Comparison of ENCODE assay signal across 10 cellular contexts in genomic region chr11:7376386-7376785, GRCh38.
"Had no signal": no experiment of that assay in that cellular context is flagged by ENCODE, and none has a peak within 500 bp of the region (broad histone marks: within the 10 kb centered on the region; RNA-seq: fewer than 3 reads in every experiment).

No MANE protein-coding gene starts in this region.

- H3K9me3 ChIP-seq: HAP-1 had no signal

- H3K36me3 ChIP-seq: HAP-1 had no signal

- H3K9ac ChIP-seq: GM23248 had no signal

- H3K4me2 ChIP-seq: GM23338 had no signal

- H3K4me3 ChIP-seq: GM23248, GM23338, HAP-1 had no signal

- H2AFZ ChIP-seq: GM23248, GM23338 had no signal

- H3K4me1 ChIP-seq: HAP-1 had no signal

- FAIRE-seq: H54 had no signal

- H3K27ac ChIP-seq: GM23248 had no signal

- DNase-seq: GM23248, GOT3, H7, H9, HCEC 1CT, HFFc6 had no signal

- ATAC-seq: GM23338, HCT116 had no signal
